Comparison of ENCODE assay signal across 26 cellular contexts in the genomic region with DNA sequence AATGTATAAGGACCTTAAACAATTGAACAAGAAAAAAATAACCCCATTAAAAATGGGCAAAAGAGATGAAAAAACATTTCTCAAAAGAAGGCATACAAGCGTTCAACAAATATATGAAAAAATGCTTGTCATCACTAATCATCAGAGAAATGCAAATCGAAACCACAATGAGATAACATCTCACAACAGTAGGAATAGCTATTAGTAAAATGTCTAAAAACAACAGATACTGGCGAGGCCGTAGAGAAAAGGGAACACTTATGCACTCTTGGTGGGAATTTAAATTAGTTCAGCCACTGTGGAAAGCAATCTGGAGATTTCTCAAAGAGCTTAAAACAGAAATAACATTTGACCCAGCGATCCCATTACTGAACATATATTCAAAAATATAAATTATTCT.
"Had no signal": no experiment of that assay in that cellular context is flagged by ENCODE, and none has a peak within 500 bp of the region (broad histone marks: within the 10 kb centered on the region; RNA-seq: fewer than 3 reads in every experiment).

No MANE protein-coding gene starts in this region.

- H3K36me3 ChIP-seq: esophagus squamous epithelium, neural progenitor cell, prostate gland, right atrium auricular region, suprapubic skin, transverse colon, upper lobe of right lung, uterus had no signal

- H3K79me2 ChIP-seq: parathyroid adenoma had no signal

- H3K36me3 Mint-ChIP-seq: neural progenitor cell had no signal

- H3K4me3 Mint-ChIP-seq: effector memory CD8-positive, alpha-beta T cell; natural killer cell treated with Interleukin-12 subunit alpha and Interleukin-12 subunit beta and Interleukin-15 and Interleukin-18, amount 100 ng/mL, for 72 hours; neural progenitor cell; stimulated activated naive CD8-positive, alpha-beta T cell treated with anti-CD3 and anti-CD28 coated beads, Interleukin-15, amount 100 ng/mL, for 72 hours had no signal

- H3K9ac ChIP-seq: neural progenitor cell, parathyroid adenoma had no signal

- H3K4me2 ChIP-seq: neural progenitor cell, smooth muscle cell had no signal

- H3K4me1 Mint-ChIP-seq: neural progenitor cell; stimulated activated naive CD8-positive, alpha-beta T cell treated with anti-CD3 and anti-CD28 coated beads, Interleukin-15, amount 100 ng/mL, for 72 hours had no signal

- H3K4me1 ChIP-seq: esophagus squamous epithelium, neural progenitor cell, parathyroid adenoma, prostate gland, right atrium auricular region, suprapubic skin, transverse colon, upper lobe of right lung, uterus had no signal

- H3K9me3 ChIP-seq: esophagus squamous epithelium, prostate gland, right atrium auricular region, suprapubic skin, transverse colon, upper lobe of right lung, uterus had no signal

- H3K27ac ChIP-seq: esophagus squamous epithelium, neural progenitor cell, parathyroid adenoma, prostate gland, right atrium auricular region, suprapubic skin, transverse colon, upper lobe of right lung, uterus had no signal

- H3K27ac Mint-ChIP-seq: effector memory CD8-positive, alpha-beta T cell; natural killer cell treated with Interleukin-12 subunit alpha and Interleukin-12 subunit beta and Interleukin-15 and Interleukin-18, amount 100 ng/mL, for 72 hours; neural progenitor cell; stimulated activated naive CD8-positive, alpha-beta T cell treated with anti-CD3 and anti-CD28 coated beads, Interleukin-15, amount 100 ng/mL, for 72 hours had no signal

- FAIRE-seq: endometrium, frontal cortex, kidney had no signal

- H3K27me3 Mint-ChIP-seq: effector memory CD8-positive, alpha-beta T cell; natural killer cell treated with Interleukin-12 subunit alpha and Interleukin-12 subunit beta and Interleukin-15 and Interleukin-18, amount 100 ng/mL, for 72 hours; stimulated activated naive CD8-positive, alpha-beta T cell treated with anti-CD3 and anti-CD28 coated beads, Interleukin-15, amount 100 ng/mL, for 72 hours had no signal

- H2AFZ ChIP-seq: neural progenitor cell, parathyroid adenoma had no signal

- H3K9me3 Mint-ChIP-seq: neural progenitor cell had no signal

- ATAC-seq: effector memory CD8-positive, alpha-beta T cell; left lobe of liver; natural killer cell treated with Interleukin-12 subunit alpha and Interleukin-12 subunit beta and Interleukin-15 and Interleukin-18, amount 100 ng/mL, for 72 hours; sciatic nerve; stimulated activated naive CD8-positive, alpha-beta T cell treated with anti-CD3 and anti-CD28 coated beads, Interleukin-15, amount 100 ng/mL, for 72 hours; upper lobe of right lung had no signal

- DNase-seq: cortex of kidney; effector memory CD8-positive, alpha-beta T cell; erythroblast; esophagus squamous epithelium; hypothalamus; kidney; stimulated activated CD4-positive, alpha-beta T cell treated with anti-CD3 and anti-CD28 coated beads, Interleukin-12 subunit alpha, Interleukin-12 subunit beta, amount 100 ng/mL, for 4 hours; stimulated activated CD4-positive, alpha-beta T cell treated with anti-CD3 and anti-CD28 coated beads, Interleukin-1b, Interleukin-23, amount 100 ng/mL, for 48 hours; stimulated activated CD4-positive, alpha-beta T cell treated with anti-CD3 and anti-CD28 coated beads, Interleukin-4, amount 100 ng/mL, for 1 hour; stimulated activated CD8-positive, alpha-beta memory T cell treated with anti-CD3 and anti-CD28 coated beads, Interleukin-4, amount 100 ng/mL, for 48 hours; stimulated activated naive CD4-positive, alpha-beta T cell; stimulated activated naive CD8-positive, alpha-beta T cell treated with anti-CD3 and anti-CD28 coated beads, Interleukin-15, amount 100 ng/mL, for 72 hours; transverse colon; upper lobe of right lung; uterus had no signal

- H3K27me3 ChIP-seq: esophagus squamous epithelium, neural progenitor cell, right atrium auricular region, suprapubic skin, transverse colon, upper lobe of right lung, uterus had no signal

- H3K4me3 ChIP-seq: esophagus squamous epithelium, neural progenitor cell, prostate gland, right atrium auricular region, smooth muscle cell, suprapubic skin, transverse colon, upper lobe of right lung, uterus had no signal
